In genomic region chr4:10808591-10808990, GRCh38 we compare ENCODE assay signal across 16 cellular contexts.
A peak's percentile ranks its signal among the peaks of the same experiment; 100 is the strongest.
DNase-seq lines count a peak whose midpoint lies in the region; ATAC-seq lines count a peak whose summit lies in the region.
"Had no signal": no experiment of that assay in that cellular context is flagged by ENCODE, and none has a peak within 500 bp of the region (broad histone marks: within the 10 kb centered on the region; RNA-seq: fewer than 3 reads in every experiment).

No MANE protein-coding gene starts in this region.

- intact Hi-C loops in head of caudate nucleus (cut with DNase I), result no loop called here

- no peak for ATAC-seq in HG02642 (IDR thresholded peaks at IDR 0.05; ENCODE audit: poor library complexity, unreplicated experiment)
- ATAC-seq: gastrocnemius medialis, natural killer cell had no signal

- DNase-seq in LHCN-M2 (ENCODE audit: low read depth) (peak; percentile 24), amniotic epithelial cell (ENCODE audit: low read depth) (peak; percentile 37), head of caudate nucleus (peak in 34 of 42 donors; percentile 8 to 79 (median 43)), smooth muscle cell of the brain vasculature (ENCODE audit: low read depth, low spot score) (peak; percentile 17), SW480 (ENCODE audit: low spot score) (no peak), NCI-H1436 treated with DMSO at 0.1 percent for 48 hours (lab: John Stamatoyannopoulos, UW) (no peak), SKM-1 treated with dmso at 0.1 percent for 144 hours (lab: John Stamatoyannopoulos, UW; ENCODE audit: unreplicated experiment) (no peak)
- DNase-seq: activated naive CD4-positive, alpha-beta T cell treated with anti-CD3 and anti-CD28 coated beads for 36 hours; CD8-positive, alpha-beta memory T cell; dermis blood vessel endothelial cell; gastrocnemius medialis; natural killer cell; NCI-H187 treated with DMSO at 0.1 percent for 48 hours; SJCRH30; small intestine had no signal

Comparison
In these comparisons a context has a peak if more than half of its experiments do, and no peak if none do; other contexts are left out.
1. DNase-seq: peak in LHCN-M2 (single experiment), amniotic epithelial cell (single experiment), head of caudate nucleus (34 of 42) and smooth muscle cell of the brain vasculature (single experiment); none in SW480 (single experiment), NCI-H1436 treated with DMSO at 0.1 percent for 48 hours (single experiment) and SKM-1 treated with dmso at 0.1 percent for 144 hours (single experiment).